Comparison of ENCODE assay signal across 9 cellular contexts in genomic region chr5:17436345-17436744, GRCh38.
A peak's percentile ranks its signal among the peaks of the same experiment; 100 is the strongest.
DNase-seq lines count a peak whose midpoint lies in the region; ATAC-seq and TF ChIP-seq lines count a peak whose summit lies in the region.
"Had no signal": no experiment of that assay in that cellular context is flagged by ENCODE, and none has a peak within 500 bp of the region (broad histone marks: within the 10 kb centered on the region; RNA-seq: fewer than 3 reads in every experiment).

No MANE protein-coding gene starts in this region.

- no peaks in the 10 kb centered on the region for H3K9me2 ChIP-seq in OCI-LY7 (ENCODE audit: insufficient read depth, low read length)
- H3K9me2 ChIP-seq in GM23338 (ENCODE audit: insufficient read depth): no peaks in the 10 kb centered on the region; the same call in 1 of the 2 replicates

- H3K36me3 Mint-ChIP-seq in natural killer cell (peaks cover 9% of the 10 kb centered on the region), GM23338 (ENCODE audit: low read depth) (no peaks in the 10 kb centered on the region)

- no TSS peak for BruUV-seq in OCI-LY7 (replicated peaks; lab: Mats Ljungman, UMichigan)

- peaks cover 6 to 13% of the 10 kb centered on the region in 2 donors for H3K9me3 Mint-ChIP-seq in natural killer cell
- no peaks in the 10 kb centered on the region; the same call in 1 of the 3 replicates for H3K9me3 Mint-ChIP-seq in GM23338

- POLR2A ChIA-PET in OCI-LY7 (lab: Charles Lee): interaction anchor here (0.6 to 0.7 kb wide), 2 partner anchors 9 to 21 kb away, joined by 4 read pairs; no protein-coding TSS in a partner anchor

- no peaks in the 10 kb centered on the region for H3K27me3 ChIP-seq in GM23338 (ENCODE audit: insufficient read depth)

- H3K27ac Mint-ChIP-seq in natural killer cell (peak overlapping the region; percentile 29 to 48), GM23338 (no peak overlapping the region)

- H3K4me2 ChIP-seq in OCI-LY7 (ENCODE audit: low read length): peak overlapping the region; percentile 61
- H3K4me2 ChIP-seq in GM23338: no peak overlapping the region

- ATAC-seq in GM18520 (IDR thresholded peaks at IDR 0.05; ENCODE audit: unreplicated experiment) (peak; percentile 19), HG02798 (IDR thresholded peaks at IDR 0.05; ENCODE audit: poor library complexity, unreplicated experiment) (peak; percentile 47), natural killer cell (peak in 2 of 3 donors; percentile 28 to 50), GM23338 (no peak)

- H3K27me3 Mint-ChIP-seq in natural killer cell (ENCODE audit: low read depth in 2 of 2): no peaks in the 10 kb centered on the region
- H3K27me3 Mint-ChIP-seq in GM23338 (ENCODE audit: insufficient read depth, low read depth, poor library complexity): no peaks in the 10 kb centered on the region

- H3K4me1 Mint-ChIP-seq in natural killer cell: peaks cover 11 to 15% of the 10 kb centered on the region in 2 donors
- H3K4me1 Mint-ChIP-seq in GM23338: peaks cover 6% of the 10 kb centered on the region; the same call in 1 of the 3 replicates

- H3K9me3 ChIP-seq in OCI-LY7 (ENCODE audit: low read length): peaks cover 13% of the 10 kb centered on the region; the same call in 1 of the 2 replicates

- no peak overlapping the region for H3K27ac ChIP-seq in OCI-LY7 (ENCODE audit: low read depth, low read length, poor library complexity, severe bottlenecking)
- no peak overlapping the region for H3K27ac ChIP-seq in GM23338 (ENCODE audit: low read depth)

- TF ChIP-seq CTCF in OCI-LY7 (conservative IDR thresholded peaks at IDR 0.05; ENCODE audit: low read length) (no peak), natural killer cell (IDR thresholded peaks at IDR 0.05) (no peak), GM23338 (conservative IDR thresholded peaks at IDR 0.05; ENCODE audit: low read depth in 2 of 2) (no peak)

- H3K79me2 ChIP-seq in OCI-LY7 (ENCODE audit: insufficient read depth, low read depth, low read length): no peaks in the 10 kb centered on the region
- H3K79me2 ChIP-seq in GM23338 (replicated peaks; ENCODE audit: insufficient read depth): no peaks in the 10 kb centered on the region

- H2AFZ ChIP-seq in OCI-LY7 (ENCODE audit: low read length): peak overlapping the region; percentile 99
- H2AFZ ChIP-seq in GM23338: no peak overlapping the region; the same call in 1 of the 2 replicates

- intact Hi-C loops in OCI-LY7 (cut with micrococcal nuclease; ENCODE audit: unreplicated experiment): loop anchor here (2.0 to 10.0 kb wide), 2 partner anchors 118 to 222 kb away; partner anchors contain the start of gene BASP1
- intact Hi-C loops in natural killer cell (cut with micrococcal nuclease): no loop called here

- H3K36me3 ChIP-seq in OCI-LY7 (ENCODE audit: insufficient read depth, low read length) (no peaks in the 10 kb centered on the region), GM23338 (ENCODE audit: insufficient read depth) (no peaks in the 10 kb centered on the region)

- peak overlapping the region; percentile 67 for H3K4me3 Mint-ChIP-seq in natural killer cell
- H3K4me3 Mint-ChIP-seq in GM23338: no peak overlapping the region

- H3F3A ChIP-seq in GM23338 (replicated peaks; ENCODE audit: low read depth): no peaks in the 10 kb centered on the region

- no peaks in the 10 kb centered on the region for H4K20me1 ChIP-seq in OCI-LY7 (ENCODE audit: insufficient read depth, low read length)
- no peaks in the 10 kb centered on the region for H4K20me1 ChIP-seq in GM23338 (replicated peaks; ENCODE audit: insufficient read depth)

- peak overlapping the region; percentile 42 for H3K4me3 ChIP-seq in OCI-LY7 (ENCODE audit: low read depth, low read length, poor library complexity, severe bottlenecking)
- H3K4me3 ChIP-seq in GM23338: no peak overlapping the region

- peaks cover 30% of the 10 kb centered on the region for H3K4me1 ChIP-seq in OCI-LY7 (ENCODE audit: insufficient read depth, low read length, poor library complexity, severe bottlenecking)
- H3K4me1 ChIP-seq in GM23338 (ENCODE audit: insufficient read depth): peaks cover 13% of the 10 kb centered on the region; the same call in 1 of the 2 replicates

- DNase-seq in OCI-LY7 (ENCODE audit: low spot score): no peak
- DNase-seq in natural killer cell: no peak
- no peak for DNase-seq in effector CD4-positive, alpha-beta T cell
- no peak for DNase-seq in SW 1271 (lab: John Stamatoyannopoulos, UW)
- no peak for DNase-seq in GM23338 (ENCODE audit: low spot score)
- DNase-seq in NCI-H1105 (lab: John Stamatoyannopoulos, UW): no peak
- DNase-seq: effector memory CD4-positive, alpha-beta T cell had no signal

- CTCF ChIA-PET in OCI-LY7 (lab: Charles Lee; ENCODE audit: unreplicated experiment): no interaction called here

TF ChIP-seq in GM23338, 12 proteins besides CTCF, POLR2A, EP300 and RAD21:
- TF ChIP-seq ZNF114 (CRISPR knock-in tag; IDR thresholded peaks at IDR 0.05) (no peak), REST (IDR thresholded peaks at IDR 0.05; ENCODE audit: unreplicated experiment) (no peak), ZNF331 (CRISPR knock-in tag; IDR thresholded peaks at IDR 0.05; ENCODE audit: low read depth) (no peak), STAT1 (IDR thresholded peaks at IDR 0.05; ENCODE audit: unreplicated experiment) (no peak), JUNB (IDR thresholded peaks at IDR 0.05; ENCODE audit: unreplicated experiment) (no peak), ETS1 (IDR thresholded peaks at IDR 0.05) (no peak)
